ENCODE assay signal across 11 cellular contexts in genomic region chr14:105945891-105946290, GRCh38.
DNase-seq lines count a peak whose midpoint lies in the region; ATAC-seq and TF ChIP-seq lines count a peak whose summit lies in the region.
"Had no signal": no experiment of that assay in that cellular context is flagged by ENCODE, and none has a peak within 500 bp of the region (broad histone marks: within the 10 kb centered on the region; RNA-seq: fewer than 3 reads in every experiment).

No MANE protein-coding gene starts in this region.

- H3K4me1 ChIP-seq in left lung: no peaks in the 10 kb centered on the region

- no peaks in the 10 kb centered on the region for H3K36me3 ChIP-seq in left lung

- intact Hi-C loops in left lung (cut with DNase I): no loop called here

- peak; percentile 33 for DNase-seq in DMS79 treated with DMSO at 0.1 percent for 48 hours (lab: John Stamatoyannopoulos, UW)
- no peak for DNase-seq in DMS79 (lab: John Stamatoyannopoulos, UW)
- no peak for DNase-seq in GM13977 (ENCODE audit: low spot score)
- peak; percentile 5 for DNase-seq in OCI-M1 (lab: John Stamatoyannopoulos, UW)
- no peak for DNase-seq in left lung
- DNase-seq in effector CD8-positive, alpha-beta T cell (lab: John Stamatoyannopoulos, UW): no peak
- no peak for DNase-seq in hepatic stellate cell (ENCODE audit: low spot score)
- DNase-seq: kidney glomerular epithelial cell, NCI-H345, substantia nigra had no signal

- TF ChIP-seq CTCF in GM13977 (IDR thresholded peaks at IDR 0.05; ENCODE audit: extremely low read depth, insufficient read depth, missing control alignments) (peak; percentile 34), left lung (IDR thresholded peaks at IDR 0.05) (no peak)

- peaks cover 0 to 35% of the 10 kb centered on the region in 2 donors for H3K27me3 ChIP-seq in left lung

- no peaks in the 10 kb centered on the region for H3K9me3 ChIP-seq in left lung

- H3K27ac ChIP-seq in left lung: no peak overlapping the region

- peak; percentile 41 for ATAC-seq in left lung
- ATAC-seq in GM18511 (IDR thresholded peaks at IDR 0.05; ENCODE audit: unreplicated experiment): no peak

- no peak overlapping the region for H3K4me3 ChIP-seq in left lung

- in situ Hi-C loops in GM13977 (cut with MboI; ENCODE audit: low pct_unique_long_range_greater_than_20kb, low sequenced_read_pairs, unreplicated experiment): no loop called here

Comparison
In these comparisons a context has a peak if more than half of its experiments do, and no peak if none do; other contexts are left out.
1. DNase-seq: peak in DMS79 treated with DMSO at 0.1 percent for 48 hours (single experiment) and OCI-M1 (single experiment); none in DMS79 (single experiment), GM13977 (single experiment), left lung (0 of 2), effector CD8-positive, alpha-beta T cell (single experiment) and hepatic stellate cell (single experiment).